ENCODE assay signal across 8 cellular contexts in genomic region chr5:54924487-54924886, GRCh38.
"Had no signal": no experiment of that assay in that cellular context is flagged by ENCODE, and none has a peak within 500 bp of the region (broad histone marks: within the 10 kb centered on the region; RNA-seq: fewer than 3 reads in every experiment).

No MANE protein-coding gene starts in this region.

- DNase-seq: GDM1, GF-D8 had no signal

- H3K4me3 ChIP-seq: GM12878 had no signal

- ATAC-seq: GM12878 had no signal

- FAIRE-seq: G401.6, GM12878, GM12891, GM12892, GM18507, GM19239 had no signal
